Comparison of ENCODE assay signal across 8 cellular contexts in genomic region chr1:43329995-43330751, GRCh38. TPM values are rescaled to one million over a fixed set of nuclear protein-coding genes. Genes with fewer than 3 reads are reported as not detected.
DNase-seq lines count a peak whose midpoint lies in the region; ATAC-seq and TF ChIP-seq lines count a peak whose summit lies in the region.

No MANE protein-coding gene starts in this region.

- no peaks in the 10 kb centered on the region for H3K27me3 Mint-ChIP-seq in activated T-cell treated with anti-CD3 and anti-CD28 coated beads, Interleukin-2, amount 50 U/mL, for 72 hours (ENCODE audit: low read depth)

- H3K4me1 Mint-ChIP-seq in activated T-cell treated with anti-CD3 and anti-CD28 coated beads, Interleukin-2, amount 50 U/mL, for 72 hours (ENCODE audit: low read depth), result peaks cover 18% of the 10 kb centered on the region

- ATAC-seq in activated T-cell treated with anti-CD3 and anti-CD28 coated beads, Interleukin-2, amount 50 U/mL, for 72 hours (replicated peaks in 1 of 2), result peak; percentile 98
- no peak for ATAC-seq in GM21447 (IDR thresholded peaks at IDR 0.05; ENCODE audit: unreplicated experiment)

- no peak for TF ChIP-seq CTCF in AG09319 (IDR thresholded peaks at IDR 0.05; ENCODE audit: low read depth, low read length)

- DNase-seq in AG09319 (ENCODE audit: extremely low read depth, low read depth), result peak; percentile 41
- DNase-seq in HUDEP-2 (lab: John Stamatoyannopoulos, UW; ENCODE audit: unreplicated experiment in 76 of 76), result peak in 72 of 76 experiments; percentile 14 to 84 (median 62)
- DNase-seq in activated T-cell treated with anti-CD3 and anti-CD28 coated beads, Interleukin-2, amount 50 U/mL, for 72 hours, result peak; percentile 63 to 70
- peak; percentile 58 for DNase-seq in iPS-NIHi11 (ENCODE audit: low spot score)
- DNase-seq in stimulated activated CD4-positive, alpha-beta T cell treated with anti-CD3 and anti-CD28 coated beads, TNF-alpha, amount 100 ng/mL, for 24 hours (ENCODE audit: low read depth in 3 of 3), result peak; percentile 37 to 73 (median 41)
- no peak for DNase-seq in NCI-H1417 treated with DMSO at 0.1 percent for 48 hours (lab: John Stamatoyannopoulos, UW)
- DNase-seq in DMS 273 treated with DMSO at 0.1 percent for 48 hours (lab: John Stamatoyannopoulos, UW), result no peak

- H3K27ac Mint-ChIP-seq in activated T-cell treated with anti-CD3 and anti-CD28 coated beads, Interleukin-2, amount 50 U/mL, for 72 hours, result no peak overlapping the region

- H3K36me3 Mint-ChIP-seq in activated T-cell treated with anti-CD3 and anti-CD28 coated beads, Interleukin-2, amount 50 U/mL, for 72 hours (ENCODE audit: insufficient read depth in 2 of 2), result peaks cover 2 to 11% of the 10 kb centered on the region in 2 donors

- H3K4me3 Mint-ChIP-seq in activated T-cell treated with anti-CD3 and anti-CD28 coated beads, Interleukin-2, amount 50 U/mL, for 72 hours, result peak overlapping the region in 1 of 2 donors; percentile 24

- H3K9me3 Mint-ChIP-seq in activated T-cell treated with anti-CD3 and anti-CD28 coated beads, Interleukin-2, amount 50 U/mL, for 72 hours, result peaks cover 4 to 8% of the 10 kb centered on the region in 2 donors

RNA-seq across cellular contexts. Expression of gene MPL, which starts 7.4 kb away (rescaled TPM):
- total RNA-seq in activated T-cell treated with anti-CD3 and anti-CD28 coated beads, Interleukin-2, amount 50 U/mL, for 72 hours, result not detected

RNA-seq across cellular contexts. Expression of gene CDC20, which starts 28.6 kb away (rescaled TPM):
- total RNA-seq in activated T-cell treated with anti-CD3 and anti-CD28 coated beads, Interleukin-2, amount 50 U/mL, for 72 hours, result 100 to 1,000 TPM; 108 to 163 TPM

RNA-seq across cellular contexts. Expression of gene TIE1, which starts 29.4 kb away (rescaled TPM):
- total RNA-seq in activated T-cell treated with anti-CD3 and anti-CD28 coated beads, Interleukin-2, amount 50 U/mL, for 72 hours, result under 1 TPM; 0.42 to 0.65 TPM

RNA-seq across cellular contexts. Expression of gene ELOVL1, which starts 37.6 kb away (rescaled TPM):
- 10 to 100 TPM; 58.4 to 75.7 TPM for total RNA-seq in activated T-cell treated with anti-CD3 and anti-CD28 coated beads, Interleukin-2, amount 50 U/mL, for 72 hours

RNA-seq across cellular contexts. Expression of gene C1orf210, which starts 44.8 kb away (rescaled TPM):
- total RNA-seq in activated T-cell treated with anti-CD3 and anti-CD28 coated beads, Interleukin-2, amount 50 U/mL, for 72 hours, result under 1 TPM in 1 of 2 donors, not detected in 1; 0.38 TPM

Comparison
In these comparisons a context has a peak if more than half of its experiments do, and no peak if none do; other contexts are left out.
1. DNase-seq: peak in AG09319 (single experiment), HUDEP-2 (72 of 76), activated T-cell treated with anti-CD3 and anti-CD28 coated beads, Interleukin-2, amount 50 U/mL, for 72 hours (2 of 2), iPS-NIHi11 (single experiment) and stimulated activated CD4-positive, alpha-beta T cell treated with anti-CD3 and anti-CD28 coated beads, TNF-alpha, amount 100 ng/mL, for 24 hours (3 of 3); none in NCI-H1417 treated with DMSO at 0.1 percent for 48 hours (single experiment) and DMS 273 treated with DMSO at 0.1 percent for 48 hours (single experiment).